1 cellular context compared by ENCODE assay signal in genomic region chr1:1021010-1021845, GRCh38.
TF ChIP-seq lines count a peak whose summit lies in the region.

No MANE protein-coding gene starts in this region.

TF ChIP-seq in HEK293, 187 proteins besides CTCF, POLR2A, EP300 and RAD21 (continued from another document and continues in another):
- TF ChIP-seq ZBTB6 (tag by site-specific recombination; IDR thresholded peaks at IDR 0.05) (no peak), ZNF785 (tag by site-specific recombination; IDR thresholded peaks at IDR 0.05) (no peak), ZNF48 (tag by site-specific recombination; IDR thresholded peaks at IDR 0.05) (no peak), INSM2 (tag by site-specific recombination; IDR thresholded peaks at IDR 0.05) (no peak), BCL11B (tag by site-specific recombination; IDR thresholded peaks at IDR 0.05; ENCODE audit: low read depth) (0 out of 2 replicates have a peak, but pooled peaks have one; percentile 62), ZNF670 (tag by site-specific recombination; IDR thresholded peaks at IDR 0.05; ENCODE audit: low read depth) (no peak), ZNF239 (tag by site-specific recombination; IDR thresholded peaks at IDR 0.05) (no peak), ELK4 (IDR thresholded peaks at IDR 0.05; ENCODE audit: borderline replicate concordance, low read depth, low read length) (no peak), SETDB1 (IDR thresholded peaks at IDR 0.05; ENCODE audit: insufficient read length, low read length) (no peak), ZNF423 (tag by site-specific recombination; IDR thresholded peaks at IDR 0.05) (peak; percentile 53), ZFP3 (tag by site-specific recombination; IDR thresholded peaks at IDR 0.05; ENCODE audit: low read depth) (no peak), ZNF223 (tag by site-specific recombination; IDR thresholded peaks at IDR 0.05) (peak; percentile 88), GLI2 (tag by site-specific recombination; IDR thresholded peaks at IDR 0.05; ENCODE audit: borderline replicate concordance, low read depth) (no peak), PATZ1 (tag by site-specific recombination; IDR thresholded peaks at IDR 0.05) (peak; percentile 78; the same call in 1 of the 2 replicates), KLF8 (tag by site-specific recombination; IDR thresholded peaks at IDR 0.05) (0 out of 2 replicates have a peak, but pooled peaks have one; percentile 10), ZFP41 (tag by site-specific recombination; IDR thresholded peaks at IDR 0.05; ENCODE audit: borderline replicate concordance) (no peak), ZNF555 (tag by site-specific recombination; conservative IDR thresholded peaks at IDR 0.05) (no peak), ZNF133 (tag by site-specific recombination; IDR thresholded peaks at IDR 0.05) (no peak), ZNF473 (tag by site-specific recombination; IDR thresholded peaks at IDR 0.05) (no peak), ZBTB44 (tag by site-specific recombination; IDR thresholded peaks at IDR 0.05) (no peak), ZNF501 (tag by site-specific recombination; IDR thresholded peaks at IDR 0.05) (peak; percentile 67; the same call in 1 of the 2 replicates), ZSCAN16 (tag by site-specific recombination; IDR thresholded peaks at IDR 0.05) (no peak), ZNF658 (tag by site-specific recombination; IDR thresholded peaks at IDR 0.05) (no peak), ZBTB17 (tag by site-specific recombination; IDR thresholded peaks at IDR 0.05) (no peak), ZNF335 (tag by site-specific recombination; conservative IDR thresholded peaks at IDR 0.05) (peak; percentile 65), ZNF704 (tag by site-specific recombination; IDR thresholded peaks at IDR 0.05) (no peak), ZNF138 (tag by site-specific recombination; IDR thresholded peaks at IDR 0.05; ENCODE audit: borderline replicate concordance) (no peak), ZFP69B (tag by site-specific recombination; IDR thresholded peaks at IDR 0.05) (no peak), ZFP37 (tag by site-specific recombination; IDR thresholded peaks at IDR 0.05) (no peak), ZNF18 (tag by site-specific recombination; IDR thresholded peaks at IDR 0.05) (no peak), ZNF148 (tag by site-specific recombination; IDR thresholded peaks at IDR 0.05; ENCODE audit: borderline replicate concordance) (no peak), ZIC2 (tag by site-specific recombination; IDR thresholded peaks at IDR 0.05) (peak; percentile 95), ZNF184 (tag by site-specific recombination; IDR thresholded peaks at IDR 0.05) (no peak), ZNF549 (tag by site-specific recombination; IDR thresholded peaks at IDR 0.05) (no peak), PRDM6 (tag by site-specific recombination; IDR thresholded peaks at IDR 0.05) (no peak), ZNF366 (tag by site-specific recombination; conservative IDR thresholded peaks at IDR 0.05) (0 out of 2 replicates have a peak, but pooled peaks have one; percentile 29), ZSCAN23 (tag by site-specific recombination; IDR thresholded peaks at IDR 0.05) (no peak), ZEB2 (tag by site-specific recombination; IDR thresholded peaks at IDR 0.05) (peak; percentile 90), ZNF677 (tag by site-specific recombination; IDR thresholded peaks at IDR 0.05) (no peak), ZBTB49 (tag by site-specific recombination; IDR thresholded peaks at IDR 0.05; ENCODE audit: low read depth) (no peak), ZNF777 (tag by site-specific recombination; IDR thresholded peaks at IDR 0.05; ENCODE audit: borderline replicate concordance) (no peak), ZNF248 (tag by site-specific recombination; IDR thresholded peaks at IDR 0.05) (no peak), ZNF19 (tag by site-specific recombination; IDR thresholded peaks at IDR 0.05; ENCODE audit: low read depth) (no peak), YY1 (tag by site-specific recombination; IDR thresholded peaks at IDR 0.05) (no peak), ZNF610 (tag by site-specific recombination; IDR thresholded peaks at IDR 0.05; ENCODE audit: borderline replicate concordance) (no peak), ZNF561 (tag by site-specific recombination; IDR thresholded peaks at IDR 0.05; ENCODE audit: borderline replicate concordance) (0 out of 2 replicates have a peak, but pooled peaks have one; percentile 28), ZSCAN5A (tag by site-specific recombination; IDR thresholded peaks at IDR 0.05) (no peak)
